Comparison of ENCODE assay signal across 12 cellular contexts in the genomic region with DNA sequence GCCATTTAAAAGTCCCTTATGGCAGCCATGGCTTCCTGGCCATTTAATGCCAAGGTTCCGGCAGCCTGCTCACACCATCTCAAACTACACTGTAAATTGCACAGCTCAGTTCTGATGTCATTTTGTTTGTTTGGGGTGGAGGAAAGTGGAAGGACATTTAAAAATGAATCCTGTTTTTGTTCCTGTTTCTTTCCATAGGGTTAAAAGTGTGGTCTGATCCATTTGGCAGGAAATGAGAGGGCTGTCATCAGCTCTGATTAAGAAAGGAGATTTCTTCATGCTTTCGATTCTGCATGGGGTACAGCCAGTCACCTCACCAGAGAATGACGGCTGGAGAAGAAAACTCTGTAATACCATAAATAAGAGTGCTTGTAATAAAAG. TPM values are rescaled to one million over a fixed set of nuclear protein-coding genes. Genes with fewer than 3 reads are reported as not detected.
DNase-seq lines count a peak whose midpoint lies in the region; ATAC-seq lines count a peak whose summit lies in the region.
"Had no signal": no experiment of that assay in that cellular context is flagged by ENCODE, and none has a peak within 500 bp of the region (broad histone marks: within the 10 kb centered on the region; RNA-seq: fewer than 3 reads in every experiment).

No MANE protein-coding gene starts in this region.

- H3K27ac Mint-ChIP-seq in stimulated activated naive CD8-positive, alpha-beta T cell treated with anti-CD3 and anti-CD28 coated beads, Interleukin-15, amount 100 ng/mL, for 72 hours, result no peak overlapping the region

- H3K9me3 Mint-ChIP-seq in stimulated activated naive CD8-positive, alpha-beta T cell treated with anti-CD3 and anti-CD28 coated beads, Interleukin-15, amount 100 ng/mL, for 72 hours, result no peaks in the 10 kb centered on the region

- intact Hi-C loops in left ventricle myocardium superior (cut with micrococcal nuclease), result no loop called here

- no peak overlapping the region for H3K4me3 Mint-ChIP-seq in stimulated activated naive CD8-positive, alpha-beta T cell treated with anti-CD3 and anti-CD28 coated beads, Interleukin-15, amount 100 ng/mL, for 72 hours

- peaks cover 13% of the 10 kb centered on the region for H3K4me1 Mint-ChIP-seq in stimulated activated naive CD8-positive, alpha-beta T cell treated with anti-CD3 and anti-CD28 coated beads, Interleukin-15, amount 100 ng/mL, for 72 hours

- peak; percentile 61 for ATAC-seq in left ventricle myocardium superior
- no peak for ATAC-seq in stimulated activated naive CD8-positive, alpha-beta T cell treated with anti-CD3 and anti-CD28 coated beads, Interleukin-15, amount 100 ng/mL, for 72 hours

- DNase-seq in DMS53 (lab: John Stamatoyannopoulos, UW) (peak; percentile 80), DMS53 treated with DMSO at 0.1 percent for 48 hours (lab: John Stamatoyannopoulos, UW; ENCODE audit: unreplicated experiment) (no peak), astrocyte of the hippocampus (ENCODE audit: low read depth, low spot score) (peak; percentile 41), left ventricle myocardium superior (no peak), superior temporal gyrus (ENCODE audit: extremely low spot score) (peak; percentile 24), D341Med (ENCODE audit: low spot score) (no peak)
- DNase-seq in stimulated activated naive CD8-positive, alpha-beta T cell treated with anti-CD3 and anti-CD28 coated beads, Interleukin-15, amount 100 ng/mL, for 72 hours, result no peak
- no peak for DNase-seq in stimulated activated CD8-positive, alpha-beta memory T cell treated with anti-CD3 and anti-CD28 coated beads, Interleukin-4, amount 100 ng/mL, for 48 hours
- DNase-seq: activated naive CD4-positive, alpha-beta T cell treated with Interleukin-2 at 50 U/mL for 16 hours; foreskin melanocyte; Kasumi-1; stimulated activated CD4-positive, alpha-beta T cell treated with anti-CD3 and anti-CD28 coated beads, Interleukin-1b, Interleukin-23, amount 100 ng/mL, for 48 hours had no signal

- no peaks in the 10 kb centered on the region for H3K27me3 Mint-ChIP-seq in stimulated activated naive CD8-positive, alpha-beta T cell treated with anti-CD3 and anti-CD28 coated beads, Interleukin-15, amount 100 ng/mL, for 72 hours

RNA-seq across cellular contexts. Expression of a gene that starts 14.9 kb away (rescaled TPM):
- total RNA-seq in left ventricle myocardium superior, result 38.2 TPM

Comparison
In these comparisons a context has a peak if more than half of its experiments do, and no peak if none do; other contexts are left out.
1. DNase-seq: peak in DMS53 (single experiment), astrocyte of the hippocampus (single experiment) and superior temporal gyrus (single experiment); none in DMS53 treated with DMSO at 0.1 percent for 48 hours (single experiment), left ventricle myocardium superior (single experiment), stimulated activated naive CD8-positive, alpha-beta T cell treated with anti-CD3 and anti-CD28 coated beads, Interleukin-15, amount 100 ng/mL, for 72 hours (0 of 2), stimulated activated CD8-positive, alpha-beta memory T cell treated with anti-CD3 and anti-CD28 coated beads, Interleukin-4, amount 100 ng/mL, for 48 hours (single experiment) and D341Med (single experiment).